ENCODE assay signal across 1 cellular context in the genomic region with DNA sequence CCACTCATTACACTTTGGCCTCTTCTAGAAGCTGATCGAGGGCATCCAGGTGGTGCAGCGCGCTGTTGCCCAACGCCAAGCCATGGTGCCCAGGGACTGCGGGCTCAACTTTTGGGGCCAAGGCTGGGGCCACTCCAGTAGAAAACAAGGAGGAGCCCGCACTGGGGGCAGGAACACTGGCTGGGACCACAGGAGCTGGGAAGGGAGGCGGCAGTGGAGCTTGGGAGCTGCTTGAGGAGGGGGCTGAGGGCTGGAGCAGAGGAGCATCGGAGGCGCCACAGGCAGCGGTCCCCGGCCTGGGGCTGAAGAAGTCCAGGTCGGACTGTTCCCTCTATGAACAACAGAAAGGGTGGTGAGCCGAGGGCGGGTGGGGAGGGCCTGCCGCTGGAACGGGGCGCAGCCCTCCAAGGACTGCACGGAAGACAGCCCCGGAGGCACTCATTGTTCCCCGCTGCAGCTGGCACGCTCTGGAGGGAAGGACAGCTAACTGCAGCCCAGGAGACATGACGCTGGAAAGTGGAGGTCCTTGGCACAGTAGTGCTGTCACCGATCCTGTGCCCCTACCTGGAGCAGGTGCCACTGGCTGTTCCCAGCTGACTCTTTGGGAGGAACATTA.
TF ChIP-seq lines count a peak whose summit lies in the region.

No MANE protein-coding gene starts in this region.

TF ChIP-seq in GM12891, 5 proteins besides CTCF, POLR2A, EP300 and RAD21:
- TF ChIP-seq TAF1 (IDR thresholded peaks at IDR 0.05; ENCODE audit: low read depth, low read length) (no peak), POU2F2 (IDR thresholded peaks at IDR 0.05; ENCODE audit: low read depth, low read length) (no peak), SPI1 (IDR thresholded peaks at IDR 0.05; ENCODE audit: low read depth, low read length) (no peak), PAX5 (IDR thresholded peaks at IDR 0.05; ENCODE audit: insufficient read depth, low read length, severe bottlenecking) (no peak), POLR2AphosphoS5 (IDR thresholded peaks at IDR 0.05; ENCODE audit: low read depth, low read length) (no peak)
